ENCODE assay signal across 8 cellular contexts in the genomic region with DNA sequence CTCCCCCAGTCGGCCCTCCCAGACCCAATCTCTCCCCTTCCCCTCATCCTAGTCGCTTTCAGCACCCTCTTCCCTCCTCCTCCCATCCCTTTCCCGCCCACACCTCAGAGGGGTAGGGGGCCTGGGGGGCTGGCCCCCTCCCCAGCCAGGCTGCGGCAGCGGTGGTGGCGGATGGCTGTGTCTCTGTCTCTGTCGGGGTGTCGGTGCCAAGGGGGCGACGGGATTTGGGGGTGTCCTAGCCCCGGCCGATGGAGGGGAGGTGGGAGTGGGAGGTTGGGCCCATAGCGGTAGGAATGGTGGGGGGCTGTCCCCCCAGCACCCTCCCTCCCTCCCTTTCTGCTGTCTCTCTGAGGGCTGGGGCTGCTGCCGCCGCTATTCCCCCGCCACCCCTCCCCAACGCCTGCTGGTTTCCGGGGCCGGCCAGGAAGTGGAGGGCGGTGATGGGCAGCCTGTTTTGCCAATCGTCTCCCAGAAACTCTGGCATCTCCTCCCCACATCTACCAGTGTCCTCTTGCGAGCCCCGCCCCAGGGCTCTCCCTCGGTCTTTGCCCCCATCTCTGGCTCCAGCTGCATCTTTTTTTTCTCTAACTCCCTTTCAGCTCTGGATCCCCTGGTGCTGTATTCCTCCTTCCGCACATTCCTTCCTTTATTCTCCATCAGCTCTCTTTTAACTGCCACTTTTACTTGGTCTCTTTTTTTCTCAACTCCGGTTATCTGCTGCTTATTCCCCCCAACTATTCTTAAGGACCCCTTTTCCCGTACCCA. TPM values are rescaled to one million over a fixed set of nuclear protein-coding genes. Genes with fewer than 3 reads are reported as not detected.
DNase-seq lines count a peak whose midpoint lies in the region; ATAC-seq and TF ChIP-seq lines count a peak whose summit lies in the region.

A gene with protein sequence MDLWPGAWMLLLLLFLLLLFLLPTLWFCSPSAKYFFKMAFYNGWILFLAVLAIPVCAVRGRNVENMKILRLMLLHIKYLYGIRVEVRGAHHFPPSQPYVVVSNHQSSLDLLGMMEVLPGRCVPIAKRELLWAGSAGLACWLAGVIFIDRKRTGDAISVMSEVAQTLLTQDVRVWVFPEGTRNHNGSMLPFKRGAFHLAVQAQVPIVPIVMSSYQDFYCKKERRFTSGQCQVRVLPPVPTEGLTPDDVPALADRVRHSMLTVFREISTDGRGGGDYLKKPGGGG (minus strand): TSS at position 374 of the 765 bp plus-strand sequence. CDS start 4,588 bp downstream, outside the sequence.

- POLR2A ChIA-PET in AG04449 (lab: Yijun Ruan, JAX) = interaction anchor here (0.6 to 2.4 kb wide), 4 partner anchors 19 to 796 kb away, joined by 3 to 8 read pairs (median 6); a partner anchor contains a TSS

- ATAC-seq in GM19035 (IDR thresholded peaks at IDR 0.05; ENCODE audit: unreplicated experiment) (peak; percentile 40), left lobe of liver (peak; percentile 74)

- CTCF ChIA-PET in AG04449 (lab: Yijun Ruan, JAX) = interaction anchor here (1.0 to 2.1 kb wide), 3 partner anchors 14 to 57 kb away, joined by 5 to 7 read pairs (median 6); a partner anchor contains a TSS

- TF ChIP-seq CTCF in AG04449 (IDR thresholded peaks at IDR 0.05; ENCODE audit: insufficient read depth, low read length, missing control alignments) = no peak

- peak within 1 kb of the TSS; percentile 97 for H3K4me3 ChIP-seq in AG04449 (ENCODE audit: low read depth, low read length)

- DNase-seq in AG04449 (ENCODE audit: low read depth, low spot score) (peak; percentile 82), HK-2 (ENCODE audit: unreplicated experiment) (peak; percentile 98), NCI-H82 (lab: John Stamatoyannopoulos, UW) (peak; percentile 98), dedifferentiated amniotic fluid mesenchymal stem cell (ENCODE audit: extremely low spot score) (peak; percentile 96), left lobe of liver (ENCODE audit: low spot score) (peak; percentile 99)
- DNase-seq in activated CD4-positive, alpha-beta T cell treated with anti-CD3 and anti-CD28 coated beads, Interleukin-2, amount 50 U/mL, for 4 hours = peak; percentile 96
- peak; percentile 96 for DNase-seq in stimulated activated CD4-positive, alpha-beta T cell treated with anti-CD3 and anti-CD28 coated beads, Interleukin-1b, Interleukin-23, amount 100 ng/mL, for 48 hours

RNA-seq across cellular contexts. Expression of the gene that starts here (rescaled TPM):
- total RNA-seq in left lobe of liver = 32.4 TPM

Comparison
In these comparisons a context has a peak if more than half of its experiments do, and no peak if none do; other contexts are left out.
1. Peak in every context shown above with its lines: DNase-seq, ATAC-seq and H3K4me3 ChIP-seq.